12 cellular contexts compared by ENCODE assay signal in genomic region chr1:33443067-33443704, GRCh38. TPM values are rescaled to one million over a fixed set of nuclear protein-coding genes. Genes with fewer than 3 reads are reported as not detected.
DNase-seq lines count a peak whose midpoint lies in the region; ATAC-seq, FAIRE-seq and TF ChIP-seq lines count a peak whose summit lies in the region.
"Had no signal": no experiment of that assay in that cellular context is flagged by ENCODE, and none has a peak within 500 bp of the region (broad histone marks: within the 10 kb centered on the region; RNA-seq: fewer than 3 reads in every experiment).

No MANE protein-coding gene starts in this region.

- DNase-seq in HT1080 (ENCODE audit: low read depth) (peak; percentile 78), adrenal gland (peak in 6 of 7 donors; percentile 37 to 77 (median 70)), right cardiac atrium (no peak), gastrocnemius medialis (no peak), D341Med (ENCODE audit: low spot score) (no peak), D721Med (ENCODE audit: insufficient read length, low spot score) (no peak), UCSD-AML1 (lab: John Stamatoyannopoulos, UW; ENCODE audit: unreplicated experiment) (no peak)
- DNase-seq: activated CD8-positive, alpha-beta T cell treated with anti-CD3 and anti-CD28 coated beads, Interleukin-2, amount 10 ng/mL, durations not matched to agents 7 days and 5 days; activated effector memory CD4-positive, alpha-beta T cell treated with anti-CD3 and anti-CD28 coated beads, Interleukin-2, amount 50 U/mL, for 16 hours; NCI-H2081 treated with DMSO at 0.1 percent for 48 hours; SIG-M5; stimulated activated CD4-positive, alpha-beta T cell treated with anti-CD3 and anti-CD28 coated beads, Interleukin-2, amount 100 ng/mL, for 24 hours had no signal

- no peak for ATAC-seq in right cardiac atrium
- ATAC-seq in gastrocnemius medialis, result no peak
- ATAC-seq: activated CD8-positive, alpha-beta T cell treated with anti-CD3 and anti-CD28 coated beads, Interleukin-2, amount 10 ng/mL, durations not matched to agents 7 days and 5 days had no signal

- no peaks in the 10 kb centered on the region for H3K36me3 ChIP-seq in adrenal gland (replicated peaks in 1 of 2)
- no peaks in the 10 kb centered on the region for H3K36me3 ChIP-seq in gastrocnemius medialis

- 18 to 24% (median 20%) methylated on average over 4 of the region's 4 CpGs for WGBS in adrenal gland, 4 donors
- WGBS in right cardiac atrium, result 44% methylated on average over 4 of the region's 4 CpGs

- FAIRE-seq in D721Med (lab: Jason Lieb, UNC), result no peak

- peaks cover 18 to 31% of the 10 kb centered on the region in 2 donors for H3K4me1 ChIP-seq in adrenal gland (replicated peaks in 1 of 2)
- peaks cover 5% of the 10 kb centered on the region for H3K4me1 ChIP-seq in right cardiac atrium (ENCODE audit: control insufficient read depth, insufficient read depth, low read length)
- peaks cover 12 to 14% of the 10 kb centered on the region in 2 donors for H3K4me1 ChIP-seq in gastrocnemius medialis

- no peaks in the 10 kb centered on the region for H3K9me3 ChIP-seq in adrenal gland (replicated peaks in 1 of 3)
- no peaks in the 10 kb centered on the region for H3K9me3 ChIP-seq in right cardiac atrium (ENCODE audit: control insufficient read depth, low read length)
- H3K9me3 ChIP-seq in gastrocnemius medialis, result no peaks in the 10 kb centered on the region

- intact Hi-C loops in adrenal gland (cut with DNase I) (no loop called here), right cardiac atrium (cut with DNase I) (loop anchor here in 1 of 4 donors (10.0 kb wide), 1 partner anchor 48 kb away; no protein-coding TSS in a partner anchor), gastrocnemius medialis (cut with DNase I; ENCODE audit: low total_unique reads) (no loop called here)

- TF ChIP-seq POLR2A in adrenal gland (IDR thresholded peaks at IDR 0.05) (no peak), gastrocnemius medialis (IDR thresholded peaks at IDR 0.05) (no peak)

- H3K27me3 ChIP-seq in adrenal gland (no peaks in the 10 kb centered on the region), right cardiac atrium (ENCODE audit: control insufficient read depth, insufficient read depth) (no peaks in the 10 kb centered on the region), gastrocnemius medialis (no peaks in the 10 kb centered on the region)

- H3K4me3 ChIP-seq in adrenal gland (no peak overlapping the region), right cardiac atrium (ENCODE audit: low read length) (no peak overlapping the region), gastrocnemius medialis (no peak overlapping the region)

- in situ Hi-C loops in gastrocnemius medialis (cut with MboI; ENCODE audit: low sequenced_read_pairs in 4 of 4), result no loop called here

- TF ChIP-seq CTCF in adrenal gland (IDR thresholded peaks at IDR 0.05), result no peak
- TF ChIP-seq CTCF in gastrocnemius medialis (IDR thresholded peaks at IDR 0.05 in 4 of 5, conservative IDR thresholded peaks at IDR 0.05 in 1 of 5), result no peak
- no peak for TF ChIP-seq CTCF in D721Med (IDR thresholded peaks at IDR 0.05; ENCODE audit: insufficient read depth, missing control alignments)

- H3K27ac ChIP-seq in adrenal gland (peak overlapping the region in 4 of 5 donors; percentile 58 to 86 (median 67)), right cardiac atrium (ENCODE audit: low read length) (peak overlapping the region; percentile 25), gastrocnemius medialis (peak overlapping the region in 3 of 4 donors; percentile 55 to 76 (median 70))

RNA-seq across cellular contexts. Expression of gene PHC2, which starts 12.3 kb away (rescaled TPM):
- 201 and 240 TPM in 2 replicates for total RNA-seq in HT1080 (2014; rRNA removed; shearing (Covaris generic))
- 229 and 243 TPM in 2 replicates for polyA plus RNA-seq in HT1080 (2015; cell fraction: cytosol; rRNA removed)
- 150 and 170 TPM in 2 replicates for polyA plus RNA-seq in HT1080 (2015; cell fraction: nucleus; rRNA removed)
- total RNA-seq in adrenal gland (100 to 1,000 TPM; 100 to 164 (median 131) TPM), right cardiac atrium (100 to 1,000 TPM in 2 of 4 donors, 10 to 100 TPM in 2; 89.3 to 105 (median 99.1) TPM), gastrocnemius medialis (100 to 1,000 TPM; 318 to 516 (median 364) TPM)
- polyA plus RNA-seq in adrenal gland (100 to 1,000 TPM in 1 of 3 donors, 10 to 100 TPM in 2; 61.5 to 104 (median 84.2) TPM), right cardiac atrium (93.7 TPM)

RNA-seq across cellular contexts. Expression of gene ZSCAN20, which starts 29.3 kb away (rescaled TPM):
- 3.0 and 5.8 TPM in 2 replicates for total RNA-seq in HT1080 (2014; rRNA removed; shearing (Covaris generic))
- 1.9 and 2.2 TPM in 2 replicates for polyA plus RNA-seq in HT1080 (2015; cell fraction: cytosol; rRNA removed)
- polyA plus RNA-seq in HT1080 (2015; cell fraction: nucleus; rRNA removed), result 6.1 and 7.5 TPM in 2 replicates
- 10 to 100 TPM in 1 of 8 donors, 1 to 10 TPM in 7; 3.6 to 12.7 (median 4.9) TPM for total RNA-seq in adrenal gland
- 1 to 10 TPM in 2 of 3 donors, under 1 TPM in 1; 0.84 to 1.8 (median 1.6) TPM for polyA plus RNA-seq in adrenal gland
- total RNA-seq in right cardiac atrium, result 1 to 10 TPM; 3.8 to 5.9 (median 5.0) TPM
- polyA plus RNA-seq in right cardiac atrium, result 1.6 TPM
- 1 to 10 TPM; 2.7 to 7.0 (median 4.2) TPM for total RNA-seq in gastrocnemius medialis

Comparison
In these comparisons a context has a peak if more than half of its experiments do, and no peak if none do; other contexts are left out.
1. DNase-seq: peak in HT1080 (single experiment) and adrenal gland (6 of 7); none in right cardiac atrium (0 of 3), gastrocnemius medialis (0 of 2), D341Med (single experiment), D721Med (single experiment) and UCSD-AML1 (single experiment).
2. Peak in every context shown above with its lines, with median percentiles within 50 percentile points of each other: H3K27ac ChIP-seq.